10 cellular contexts compared by ENCODE assay signal in genomic region chr16:11370084-11370931, GRCh38. TPM values are rescaled to one million over a fixed set of nuclear protein-coding genes. Genes with fewer than 3 reads are reported as not detected.
A peak's percentile ranks its signal among the peaks of the same experiment; 100 is the strongest.
DNase-seq lines count a peak whose midpoint lies in the region; ATAC-seq and TF ChIP-seq lines count a peak whose summit lies in the region.
"Had no signal": no experiment of that assay in that cellular context is flagged by ENCODE, and none has a peak within 500 bp of the region (broad histone marks: within the 10 kb centered on the region; RNA-seq: fewer than 3 reads in every experiment).

No MANE protein-coding gene starts in this region.

- peaks cover 18% of the 10 kb centered on the region for H3K4me1 Mint-ChIP-seq in activated naive CD4-positive, alpha-beta T cell treated with anti-CD3 and anti-CD28 coated beads, Interleukin-2, amount 50 U/mL, for 24 hours

- 26 to 31% methylated on average over 7 of the region's 7 CpGs for WGBS in thyroid gland, 2 donors

- no peak for TF ChIP-seq POLR2A in thyroid gland (IDR thresholded peaks at IDR 0.05)

- H3K27ac ChIP-seq in thyroid gland, result peak overlapping the region; percentile 49 to 64 (median 54)

- no peaks in the 10 kb centered on the region for H3K36me3 Mint-ChIP-seq in activated naive CD4-positive, alpha-beta T cell treated with anti-CD3 and anti-CD28 coated beads, Interleukin-2, amount 50 U/mL, for 24 hours

- no peaks in the 10 kb centered on the region for H3K9me3 Mint-ChIP-seq in activated naive CD4-positive, alpha-beta T cell treated with anti-CD3 and anti-CD28 coated beads, Interleukin-2, amount 50 U/mL, for 24 hours

- intact Hi-C loops in thyroid gland (cut with DNase I), result no loop called here

- DNase-seq in activated naive CD4-positive, alpha-beta T cell treated with Interleukin-2 at 50 U/mL for 16 hours, result no peak
- peak; percentile 26 for DNase-seq in M059J (ENCODE audit: low read depth)
- DNase-seq in fibroblast of mammary gland (ENCODE audit: low read depth), result peak; percentile 71
- peak; percentile 88 to 90 for DNase-seq in thyroid gland
- DNase-seq in NCI-H1417 (lab: John Stamatoyannopoulos, UW), result no peak
- no peak for DNase-seq in G401 (ENCODE audit: low spot score)
- DNase-seq: C1 segment of cervical spinal cord, NCI-H187 treated with DMSO at 0.1 percent for 48 hours had no signal

- H3K27ac Mint-ChIP-seq in activated naive CD4-positive, alpha-beta T cell treated with anti-CD3 and anti-CD28 coated beads, Interleukin-2, amount 50 U/mL, for 24 hours, result peak overlapping the region; percentile 15

- peaks cover 0 to 8% of the 10 kb centered on the region in 2 donors for H3K4me1 ChIP-seq in thyroid gland

- H3K36me3 ChIP-seq in thyroid gland, result no peaks in the 10 kb centered on the region

- no peaks in the 10 kb centered on the region for H3K9me3 ChIP-seq in thyroid gland

- no peaks in the 10 kb centered on the region for H3K27me3 ChIP-seq in thyroid gland

- in situ Hi-C loops in G401 (cut with HindIII; ENCODE audit: low sequenced_read_pairs), result no loop called here

- no peaks in the 10 kb centered on the region for H3K27me3 Mint-ChIP-seq in activated naive CD4-positive, alpha-beta T cell treated with anti-CD3 and anti-CD28 coated beads, Interleukin-2, amount 50 U/mL, for 24 hours

- H3K4me3 ChIP-seq in fibroblast of mammary gland (ENCODE audit: control insufficient read depth, low read depth, low read length), result no peak overlapping the region
- H3K4me3 ChIP-seq in thyroid gland (replicated peaks in 1 of 3), result no peak overlapping the region

- TF ChIP-seq CTCF in fibroblast of mammary gland (conservative IDR thresholded peaks at IDR 0.05; ENCODE audit: control insufficient read depth, insufficient read depth, low read depth, low read length) (no peak), thyroid gland (IDR thresholded peaks at IDR 0.05) (no peak)

- no peak overlapping the region for H3K4me3 Mint-ChIP-seq in activated naive CD4-positive, alpha-beta T cell treated with anti-CD3 and anti-CD28 coated beads, Interleukin-2, amount 50 U/mL, for 24 hours

- no peak for ATAC-seq in HG03354 (IDR thresholded peaks at IDR 0.05; ENCODE audit: poor library complexity, severe bottlenecking, unreplicated experiment)

RNA-seq across cellular contexts. Expression of gene RMI2, which starts 25.0 kb away (rescaled TPM):
- 42.6 and 46.9 TPM in 2 replicates for total RNA-seq in M059J (2014; rRNA removed; shearing (Covaris generic))
- total RNA-seq in thyroid gland, result 1 to 10 TPM in 3 of 4 donors, not detected in 1; 2.5 to 2.8 (median 2.6) TPM
- 63.3 and 67.3 TPM in 2 replicates for total RNA-seq in G401 (2014; rRNA removed; shearing (Covaris generic))

Comparison
In these comparisons a context has a peak if more than half of its experiments do, and no peak if none do; other contexts are left out.
1. DNase-seq: peak in M059J (single experiment), fibroblast of mammary gland (single experiment) and thyroid gland (2 of 2); none in activated naive CD4-positive, alpha-beta T cell treated with Interleukin-2 at 50 U/mL for 16 hours (single experiment), NCI-H1417 (0 of 3) and G401 (single experiment).
2. RNA of gene RMI2, which starts 25.0 kb away (total RNA-seq): 63.3 to 67.3 TPM in G401 and 42.6 to 46.9 TPM in M059J; 2.5 to 2.8 TPM in thyroid gland; every median in the first group is over 10 times any median in the second.